Comparison of ENCODE assay signal across 8 cellular contexts in the genomic region with DNA sequence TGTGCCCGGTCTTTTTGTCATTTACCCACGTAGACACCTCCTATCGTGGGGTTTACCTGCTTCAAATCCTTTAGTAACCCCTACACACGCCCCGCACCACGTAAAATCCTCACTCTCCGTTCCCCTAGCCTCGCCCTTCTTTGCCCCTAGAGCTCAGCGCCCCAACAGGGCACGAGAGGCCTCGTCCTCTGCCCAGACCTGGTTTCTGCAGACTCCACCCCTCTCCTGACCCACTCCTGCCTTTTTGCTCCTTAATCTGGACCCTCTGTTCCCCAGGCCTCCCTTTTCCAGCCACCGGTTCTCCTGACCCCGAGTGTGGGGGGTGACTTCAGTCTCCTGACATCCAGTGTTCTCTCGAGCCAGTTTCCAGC. TPM values are rescaled to one million over a fixed set of nuclear protein-coding genes. Genes with fewer than 3 reads are reported as not detected.
DNase-seq lines count a peak whose midpoint lies in the region; ATAC-seq and TF ChIP-seq lines count a peak whose summit lies in the region.

No MANE protein-coding gene starts in this region.

- H3K9me3 Mint-ChIP-seq in activated CD4-positive, alpha-beta T cell treated with anti-CD3 and anti-CD28 coated beads for 36 hours (ENCODE audit: low read depth): peaks cover 44% of the 10 kb centered on the region
- peaks cover 26% of the 10 kb centered on the region for H3K9me3 Mint-ChIP-seq in memory B cell

- no peaks in the 10 kb centered on the region for H3K27me3 Mint-ChIP-seq in activated CD4-positive, alpha-beta T cell treated with anti-CD3 and anti-CD28 coated beads for 36 hours
- H3K27me3 Mint-ChIP-seq in memory B cell: no peaks in the 10 kb centered on the region

- ATAC-seq in activated CD4-positive, alpha-beta T cell treated with anti-CD3 and anti-CD28 coated beads for 36 hours: peak; percentile 43
- peak; percentile 21 for ATAC-seq in memory B cell (ENCODE audit: low read depth)

- peak; percentile 9 for TF ChIP-seq CTCF in choroid plexus epithelial cell (conservative IDR thresholded peaks at IDR 0.05; ENCODE audit: low read depth, low read length)
- no peak for TF ChIP-seq CTCF in vagina (IDR thresholded peaks at IDR 0.05)

- peak; percentile 28 for DNase-seq in activated CD4-positive, alpha-beta T cell treated with anti-CD3 and anti-CD28 coated beads for 36 hours
- DNase-seq in activated CD4-positive, alpha-beta T cell treated with anti-CD3 and anti-CD28 coated beads, Interleukin-2, amount 50 U/mL, for 48 hours: no peak
- DNase-seq in NCI-H69 (lab: John Stamatoyannopoulos, UW) (peak; percentile 45), choroid plexus epithelial cell (ENCODE audit: low read depth) (peak; percentile 8), memory B cell (ENCODE audit: low spot score in 2 of 2) (no peak), vagina (ENCODE audit: extremely low spot score in 2 of 2) (no peak), epidermal melanocyte (ENCODE audit: insufficient read length, low spot score) (no peak), H4 (ENCODE audit: low spot score) (no peak)

- H3K36me3 ChIP-seq in vagina: peaks cover 0 to 61% of the 10 kb centered on the region in 2 donors

- TF ChIP-seq POLR2A in vagina (IDR thresholded peaks at IDR 0.05): no peak

- H3K36me3 Mint-ChIP-seq in activated CD4-positive, alpha-beta T cell treated with anti-CD3 and anti-CD28 coated beads for 36 hours (ENCODE audit: low read depth): peaks cover 72% of the 10 kb centered on the region
- H3K36me3 Mint-ChIP-seq in memory B cell: peaks cover 64% of the 10 kb centered on the region

- H3K4me3 ChIP-seq in choroid plexus epithelial cell (ENCODE audit: low read depth, low read length) (peak overlapping the region; percentile 86), vagina (peak overlapping the region; percentile 72 to 84)

- H3K4me1 ChIP-seq in vagina: peaks cover 19% of the 10 kb centered on the region

- H3K27me3 ChIP-seq in vagina: no peaks in the 10 kb centered on the region

- POLR2A ChIA-PET in activated CD4-positive, alpha-beta T cell treated with anti-CD3 and anti-CD28 coated beads for 36 hours (lab: Charles Lee): no interaction called here

- H3K9me3 ChIP-seq in vagina: peaks cover 2% of the 10 kb centered on the region

- no peak overlapping the region for H3K27ac ChIP-seq in vagina

- CTCF ChIA-PET in activated CD4-positive, alpha-beta T cell treated with anti-CD3 and anti-CD28 coated beads for 36 hours (lab: Charles Lee): interaction anchor here (0.8 to 1.4 kb wide), 2 partner anchors 28 to 679 kb away, joined by 4 read pairs; a partner anchor contains a TSS

- peaks cover 14% of the 10 kb centered on the region for H3K4me1 Mint-ChIP-seq in activated CD4-positive, alpha-beta T cell treated with anti-CD3 and anti-CD28 coated beads for 36 hours
- H3K4me1 Mint-ChIP-seq in memory B cell: peaks cover 17% of the 10 kb centered on the region

- peak overlapping the region; percentile 94 for H3K27ac Mint-ChIP-seq in activated CD4-positive, alpha-beta T cell treated with anti-CD3 and anti-CD28 coated beads for 36 hours
- H3K27ac Mint-ChIP-seq in memory B cell: peak overlapping the region; percentile 94

- H3K4me3 Mint-ChIP-seq in activated CD4-positive, alpha-beta T cell treated with anti-CD3 and anti-CD28 coated beads for 36 hours: peak overlapping the region; percentile 79
- peak overlapping the region; percentile 89 for H3K4me3 Mint-ChIP-seq in memory B cell

- intact Hi-C loops in activated CD4-positive, alpha-beta T cell treated with anti-CD3 and anti-CD28 coated beads for 36 hours (cut with DNase I, micrococcal nuclease): no loop called here
- intact Hi-C loops in vagina (cut with DNase I): no loop called here

RNA-seq across cellular contexts. Expression of a gene that starts 0.4 kb away (rescaled TPM):
- 1 to 10 TPM; 8.2 to 8.6 TPM for total RNA-seq in activated CD4-positive, alpha-beta T cell treated with anti-CD3 and anti-CD28 coated beads for 36 hours
- total RNA-seq in vagina: 11.0 TPM
- total RNA-seq in H4 (2014; rRNA removed; shearing (Covaris generic)): 12.0 and 20.0 TPM in 2 replicates

RNA-seq across cellular contexts. Expression of a gene that starts 28.4 kb away (rescaled TPM):
- total RNA-seq in activated CD4-positive, alpha-beta T cell treated with anti-CD3 and anti-CD28 coated beads for 36 hours: 10 to 100 TPM; 11.5 to 13.7 TPM
- total RNA-seq in vagina: 15.2 TPM
- total RNA-seq in H4 (2014; rRNA removed; shearing (Covaris generic)): 0.50 and 1.0 TPM in 2 replicates

RNA-seq across cellular contexts. Expression of a gene that starts 30.9 kb away (rescaled TPM):
- under 1 TPM in 1 of 2 experiments, not detected in 1; 0.09 TPM for total RNA-seq in activated CD4-positive, alpha-beta T cell treated with anti-CD3 and anti-CD28 coated beads for 36 hours
- total RNA-seq in vagina: not detected
- total RNA-seq in H4 (2014; rRNA removed; shearing (Covaris generic)): not detected in 2 replicates

RNA-seq across cellular contexts. Expression of a gene that starts 55.3 kb away (rescaled TPM):
- total RNA-seq in activated CD4-positive, alpha-beta T cell treated with anti-CD3 and anti-CD28 coated beads for 36 hours: 1 to 10 TPM in 1 of 2 experiments, under 1 TPM in 1; 0.77 to 1.1 TPM
- 2.5 TPM for total RNA-seq in vagina
- total RNA-seq in H4 (2014; rRNA removed; shearing (Covaris generic)): 0.33 TPM in 1 of 2 replicates, not detected in the other

Comparison
In these comparisons a context has a peak if more than half of its experiments do, and no peak if none do; other contexts are left out.
1. DNase-seq: peak in activated CD4-positive, alpha-beta T cell treated with anti-CD3 and anti-CD28 coated beads for 36 hours (single experiment), NCI-H69 (single experiment) and choroid plexus epithelial cell (single experiment); none in activated CD4-positive, alpha-beta T cell treated with anti-CD3 and anti-CD28 coated beads, Interleukin-2, amount 50 U/mL, for 48 hours (0 of 2), memory B cell (0 of 2), vagina (0 of 2), epidermal melanocyte (single experiment) and H4 (single experiment).